7 cellular contexts compared by ENCODE assay signal in genomic region chr2:169798718-169799495, GRCh38. TPM values are rescaled to one million over a fixed set of nuclear protein-coding genes. Genes with fewer than 3 reads are reported as not detected.
A peak's percentile ranks its signal among the peaks of the same experiment; 100 is the strongest.
DNase-seq lines count a peak whose midpoint lies in the region; ATAC-seq and TF ChIP-seq lines count a peak whose summit lies in the region.

SSB (plus strand) TSS chr2:169798871; CDS start chr2:169800961, 2,090 bp downstream.

- TF ChIP-seq POLR2A in GM18505 (IDR thresholded peaks at IDR 0.05; ENCODE audit: borderline replicate concordance, extremely low read depth, insufficient read depth, insufficient read length) = peak; percentile 89

- H3K4me3 ChIP-seq in hepatocyte = peak within 1 kb of the TSS; percentile 86

- DNase-seq in NCI-H2029 treated with DMSO at 0.1 percent for 48 hours (lab: John Stamatoyannopoulos, UW) (peak; percentile 55), T1000 (lab: John Stamatoyannopoulos, UW) (peak; percentile 83), astrocyte of the hippocampus (ENCODE audit: low read depth, low spot score) (peak; percentile 97), hepatocyte (ENCODE audit: low spot score) (peak; percentile 95), retina (peak; percentile 95)

- WGBS in hepatocyte (ENCODE audit: low lambda C conversion rate, missing lambda C conversion rate) = 1% methylated on average over 62 of the region's 63 CpGs

- no peaks in the 10 kb centered on the region for H3K27me3 ChIP-seq in hepatocyte

- H3K79me2 ChIP-seq in hepatocyte = peaks cover 48% of the 10 kb centered on the region

- H3K4me2 ChIP-seq in hepatocyte = peak within 1 kb of the TSS; percentile 79

- peak; percentile 96 for ATAC-seq in GM18505 (IDR thresholded peaks at IDR 0.05; ENCODE audit: unreplicated experiment)
- peak; percentile 97 for ATAC-seq in HG02970 (IDR thresholded peaks at IDR 0.05; ENCODE audit: low FRiP score, unreplicated experiment)

- H3K4me1 ChIP-seq in hepatocyte (ENCODE audit: insufficient read depth) = peaks cover 4% of the 10 kb centered on the region

- no peaks in the 10 kb centered on the region for H3K36me3 ChIP-seq in hepatocyte (replicated peaks; ENCODE audit: insufficient read depth, low read depth)

- H2AFZ ChIP-seq in hepatocyte = peak within 1 kb of the TSS; percentile 96

- no peak for TF ChIP-seq CTCF in hepatocyte (IDR thresholded peaks at IDR 0.05; ENCODE audit: poor library complexity)

- no peaks in the 10 kb centered on the region for H3K9me2 ChIP-seq in hepatocyte (replicated peaks; ENCODE audit: insufficient read depth)

- peak within 1 kb of the TSS; percentile 88 for H3K27ac ChIP-seq in hepatocyte

- peaks cover 3% of the 10 kb centered on the region for H4K20me1 ChIP-seq in hepatocyte (ENCODE audit: insufficient read depth, poor library complexity, severe bottlenecking)

- no peaks in the 10 kb centered on the region for H3K9me3 ChIP-seq in hepatocyte (ENCODE audit: low read depth)

RNA-seq across cellular contexts. Expression of gene SSB, which starts in this region (rescaled TPM):
- total RNA-seq in hepatocyte = 112 and 143 TPM in 2 replicates
- 176 and 181 TPM in 2 replicates for polyA plus RNA-seq in hepatocyte

Comparison
In these comparisons a context has a peak if more than half of its experiments do, and no peak if none do; other contexts are left out.
1. Peak in every context shown above with its lines: DNase-seq, ATAC-seq, H3K4me3 ChIP-seq and H3K27ac ChIP-seq.